Comparison of ENCODE assay signal across 18 cellular contexts in the genomic region with DNA sequence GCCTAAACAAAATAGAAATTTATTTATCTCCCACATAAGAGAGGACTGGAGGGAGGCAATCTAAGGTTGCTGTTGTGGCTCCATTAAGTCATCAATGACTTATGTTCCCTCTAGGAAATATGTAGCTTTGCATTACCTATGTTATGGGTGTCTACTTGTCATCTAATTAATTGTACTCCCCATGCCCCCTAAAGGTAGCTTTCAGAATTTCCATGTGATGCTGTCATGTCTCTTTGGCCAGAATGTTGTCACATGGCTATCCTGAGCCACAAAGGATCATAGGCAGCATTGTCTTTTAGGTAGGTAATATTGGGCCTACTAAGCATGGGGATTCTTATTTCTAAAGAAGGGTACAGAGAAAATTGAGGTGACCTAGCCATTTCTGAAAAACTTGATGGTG.
A peak's percentile ranks its signal among the peaks of the same experiment; 100 is the strongest.
DNase-seq lines count a peak whose midpoint lies in the region; ATAC-seq and TF ChIP-seq lines count a peak whose summit lies in the region.
"Had no signal": no experiment of that assay in that cellular context is flagged by ENCODE, and none has a peak within 500 bp of the region (broad histone marks: within the 10 kb centered on the region; RNA-seq: fewer than 3 reads in every experiment).

No MANE protein-coding gene starts in this region.

- no peak overlapping the region for H3K9ac ChIP-seq in trophoblast cell (ENCODE audit: low read length)

- H3K27me3 Mint-ChIP-seq in MCF 10A (ENCODE audit: insufficient read depth, unreplicated experiment) (no peaks in the 10 kb centered on the region), type B pancreatic cell (no peaks in the 10 kb centered on the region)
- H3K27me3 Mint-ChIP-seq: activated CD4-positive, alpha-beta T cell treated with anti-CD3 and anti-CD28 coated beads, Interleukin-2, amount 10 ng/mL, durations not matched to agents 24 days and 14 days had no signal

- H2BK12ac ChIP-seq in trophoblast cell (ENCODE audit: low read length) = no peak overlapping the region

- no peak for TF ChIP-seq POLR2A in breast epithelium (IDR thresholded peaks at IDR 0.05)
- no peak for TF ChIP-seq POLR2A in adrenal gland (IDR thresholded peaks at IDR 0.05)

- H4K12ac ChIP-seq in trophoblast cell (ENCODE audit: low read depth, low read length) = no peak overlapping the region

- H3K27ac ChIP-seq in breast epithelium (no peak overlapping the region), OCI-LY7 (ENCODE audit: low read depth, low read length, poor library complexity, severe bottlenecking) (no peak overlapping the region), trophoblast cell (ENCODE audit: low read depth, low read length) (no peak overlapping the region), adrenal gland (no peak overlapping the region)
- H3K27ac ChIP-seq: brain microvascular endothelial cell, hepatocyte, sigmoid colon, upper lobe of right lung had no signal

- H3K79me2 ChIP-seq in OCI-LY7 (ENCODE audit: insufficient read depth, low read depth, low read length) (no peaks in the 10 kb centered on the region), trophoblast cell (ENCODE audit: control insufficient read depth, insufficient read depth, low read length, poor library complexity) (no peaks in the 10 kb centered on the region)
- H3K79me2 ChIP-seq: hepatocyte had no signal

- H3K36me3 Mint-ChIP-seq in MCF 10A (ENCODE audit: insufficient read depth, unreplicated experiment) = no peaks in the 10 kb centered on the region
- no peaks in the 10 kb centered on the region for H3K36me3 Mint-ChIP-seq in type B pancreatic cell
- H3K36me3 Mint-ChIP-seq: activated naive CD4-positive, alpha-beta T cell treated with anti-CD3 and anti-CD28 coated beads, Interleukin-2, amount 50 U/mL, for 24 hours had no signal

- no peak overlapping the region for H4K91ac ChIP-seq in trophoblast cell (ENCODE audit: low read depth, low read length)

- H2BK5ac ChIP-seq in trophoblast cell (ENCODE audit: low read depth, low read length, poor library complexity) = no peak overlapping the region

- H3K36me3 ChIP-seq in breast epithelium (no peaks in the 10 kb centered on the region), OCI-LY7 (ENCODE audit: insufficient read depth, low read length) (no peaks in the 10 kb centered on the region), trophoblast cell (ENCODE audit: control insufficient read depth in 1 of 2, insufficient read depth in 2 of 2, low read length in 2 of 2) (no peaks in the 10 kb centered on the region), adrenal gland (replicated peaks in 1 of 2) (no peaks in the 10 kb centered on the region)
- H3K36me3 ChIP-seq: brain microvascular endothelial cell, sigmoid colon, upper lobe of right lung had no signal

- CTCF ChIA-PET in MCF 10A (lab: Yijun Ruan, JAX) (no interaction called here), OCI-LY7 (lab: Charles Lee; ENCODE audit: unreplicated experiment) (no interaction called here)

- H3K14ac ChIP-seq in trophoblast cell (ENCODE audit: low read length) = no peak overlapping the region

- H3K4me1 Mint-ChIP-seq in MCF 10A (ENCODE audit: insufficient read depth, unreplicated experiment) = no peaks in the 10 kb centered on the region
- H3K4me1 Mint-ChIP-seq in type B pancreatic cell (ENCODE audit: unreplicated experiment) = peaks cover 18% of the 10 kb centered on the region
- H3K4me1 Mint-ChIP-seq: activated CD4-positive, alpha-beta T cell treated with anti-CD3 and anti-CD28 coated beads, Interleukin-2, amount 10 ng/mL, durations not matched to agents 24 days and 14 days; activated naive CD4-positive, alpha-beta T cell treated with anti-CD3 and anti-CD28 coated beads, Interleukin-2, amount 50 U/mL, for 24 hours had no signal

- BruUV-seq in MCF 10A (replicated peaks; lab: Mats Ljungman, UMichigan) = no TSS peak
- BruUV-seq in OCI-LY7 (replicated peaks; lab: Mats Ljungman, UMichigan) = no TSS peak

- no peaks in the 10 kb centered on the region for H4K20me1 ChIP-seq in OCI-LY7 (ENCODE audit: insufficient read depth, low read length)

- H3K4me3 ChIP-seq in breast epithelium (no peak overlapping the region), OCI-LY7 (ENCODE audit: low read depth, low read length, poor library complexity, severe bottlenecking) (no peak overlapping the region), trophoblast cell (ENCODE audit: low read depth, low read length) (no peak overlapping the region), adrenal gland (no peak overlapping the region)
- H3K4me3 ChIP-seq: hepatocyte, sigmoid colon, upper lobe of right lung had no signal

- in situ Hi-C loops in G401 (cut with HindIII; ENCODE audit: low sequenced_read_pairs) = no loop called here

- H3K4me2 ChIP-seq in OCI-LY7 (ENCODE audit: low read length) (no peak overlapping the region), trophoblast cell (ENCODE audit: low read length) (no peak overlapping the region)
- H3K4me2 ChIP-seq: hepatocyte had no signal

- POLR2A ChIA-PET in MCF 10A (lab: Yijun Ruan, JAX) = no interaction called here
- POLR2A ChIA-PET in OCI-LY7 (lab: Charles Lee) = no interaction called here

- no peak overlapping the region for H2AK5ac ChIP-seq in trophoblast cell (ENCODE audit: low read length)

- DNase-seq in MCF 10A (ENCODE audit: unreplicated experiment) (peak; percentile 17), breast epithelium (ENCODE audit: low spot score in 2 of 2) (no peak), OCI-LY7 (ENCODE audit: low spot score) (peak; percentile 6), type B pancreatic cell (ENCODE audit: extremely low spot score, unreplicated experiment) (no peak), trophoblast cell (no peak), adrenal gland (no peak), G401 (ENCODE audit: low spot score) (no peak)
- DNase-seq: activated CD4-positive, alpha-beta T cell treated with anti-CD3 and anti-CD28 coated beads, Interleukin-2, amount 10 ng/mL, durations not matched to agents 24 days and 14 days; activated T-cell treated with anti-CD3 and anti-CD28 coated beads for 4 hours; brain microvascular endothelial cell; left cardiac atrium; NCI-H446 treated with DMSO at 0.1 percent for 48 hours; sigmoid colon; stimulated activated CD4-positive, alpha-beta T cell treated with anti-CD3 and anti-CD28 coated beads, Interleukin-2, amount 100 ng/mL, for 48 hours; upper lobe of right lung had no signal

- no peaks in the 10 kb centered on the region for H3K9me3 ChIP-seq in breast epithelium
- no peaks in the 10 kb centered on the region for H3K9me3 ChIP-seq in OCI-LY7 (ENCODE audit: low read length)
- no peaks in the 10 kb centered on the region for H3K9me3 ChIP-seq in trophoblast cell (ENCODE audit: insufficient read depth, low read depth, low read length)
- no peaks in the 10 kb centered on the region for H3K9me3 ChIP-seq in adrenal gland (replicated peaks in 1 of 3)
- H3K9me3 ChIP-seq: sigmoid colon, upper lobe of right lung had no signal

- peak; percentile 69 for ATAC-seq in HG03159 (IDR thresholded peaks at IDR 0.05; ENCODE audit: unreplicated experiment)
- ATAC-seq: left cardiac atrium, upper lobe of right lung had no signal

- no peak overlapping the region for H2AFZ ChIP-seq in OCI-LY7 (ENCODE audit: low read length)
- H2AFZ ChIP-seq in trophoblast cell (ENCODE audit: insufficient read depth, low read length, poor library complexity) = no peak overlapping the region
- H2AFZ ChIP-seq: hepatocyte had no signal

- H3K4me3 Mint-ChIP-seq in MCF 10A (ENCODE audit: unreplicated experiment) (no peak overlapping the region), type B pancreatic cell (no peak overlapping the region)
- H3K4me3 Mint-ChIP-seq: activated CD4-positive, alpha-beta T cell treated with anti-CD3 and anti-CD28 coated beads, Interleukin-2, amount 10 ng/mL, durations not matched to agents 24 days and 14 days; activated naive CD4-positive, alpha-beta T cell treated with anti-CD3 and anti-CD28 coated beads, Interleukin-2, amount 50 U/mL, for 24 hours had no signal

- no peaks in the 10 kb centered on the region for H3K4me1 ChIP-seq in breast epithelium
- H3K4me1 ChIP-seq in OCI-LY7 (ENCODE audit: insufficient read depth, low read length, poor library complexity, severe bottlenecking) = no peaks in the 10 kb centered on the region
- H3K4me1 ChIP-seq in trophoblast cell (ENCODE audit: control insufficient read depth in 1 of 2, insufficient read depth in 2 of 2, low read length in 2 of 2) = no peaks in the 10 kb centered on the region
- H3K4me1 ChIP-seq in adrenal gland (replicated peaks in 1 of 2) = no peaks in the 10 kb centered on the region
- H3K4me1 ChIP-seq: upper lobe of right lung had no signal

- no peaks in the 10 kb centered on the region for H3K79me1 ChIP-seq in trophoblast cell (ENCODE audit: low read length)

- no peak overlapping the region for H3K18ac ChIP-seq in trophoblast cell (ENCODE audit: low read length)

- intact Hi-C loops in MCF 10A (cut with micrococcal nuclease) (no loop called here), breast epithelium (cut with DNase I; ENCODE audit: low total_unique reads) (no loop called here), OCI-LY7 (cut with micrococcal nuclease; ENCODE audit: unreplicated experiment) (no loop called here), adrenal gland (cut with DNase I) (no loop called here)

- no peaks in the 10 kb centered on the region for H3K27me3 ChIP-seq in breast epithelium
- no peaks in the 10 kb centered on the region for H3K27me3 ChIP-seq in trophoblast cell (ENCODE audit: insufficient read depth, low read length)
- no peaks in the 10 kb centered on the region for H3K27me3 ChIP-seq in adrenal gland
- H3K27me3 ChIP-seq: brain microvascular endothelial cell, hepatocyte, sigmoid colon, upper lobe of right lung had no signal

- H2BK120ac ChIP-seq in trophoblast cell (ENCODE audit: insufficient read depth, low read length, poor library complexity) = no peak overlapping the region

- no peak overlapping the region for H4K8ac ChIP-seq in trophoblast cell (ENCODE audit: low read depth, low read length)

- H3K23ac ChIP-seq in trophoblast cell (ENCODE audit: low read length) = no peak overlapping the region

- H3K9me2 ChIP-seq in OCI-LY7 (ENCODE audit: insufficient read depth, low read length) = no peaks in the 10 kb centered on the region

- TF ChIP-seq CTCF in MCF 10A (IDR thresholded peaks at IDR 0.05; ENCODE audit: unreplicated experiment) (no peak), breast epithelium (IDR thresholded peaks at IDR 0.05) (no peak), OCI-LY7 (conservative IDR thresholded peaks at IDR 0.05; ENCODE audit: low read length) (peak; percentile 39; the same call in 1 of the 2 replicates), type B pancreatic cell (conservative IDR thresholded peaks at IDR 0.05) (peak; percentile 19), adrenal gland (IDR thresholded peaks at IDR 0.05) (no peak)

- H3K27ac Mint-ChIP-seq in MCF 10A (ENCODE audit: low read depth, unreplicated experiment) = no peak overlapping the region
- H3K27ac Mint-ChIP-seq in type B pancreatic cell = no peak overlapping the region
- H3K27ac Mint-ChIP-seq: activated CD4-positive, alpha-beta T cell treated with anti-CD3 and anti-CD28 coated beads, Interleukin-2, amount 10 ng/mL, durations not matched to agents 24 days and 14 days; activated naive CD4-positive, alpha-beta T cell treated with anti-CD3 and anti-CD28 coated beads, Interleukin-2, amount 50 U/mL, for 24 hours had no signal

- no peaks in the 10 kb centered on the region for H3K9me3 Mint-ChIP-seq in MCF 10A (ENCODE audit: unreplicated experiment)
- no peaks in the 10 kb centered on the region for H3K9me3 Mint-ChIP-seq in type B pancreatic cell
- H3K9me3 Mint-ChIP-seq: activated CD4-positive, alpha-beta T cell treated with anti-CD3 and anti-CD28 coated beads, Interleukin-2, amount 10 ng/mL, durations not matched to agents 24 days and 14 days; activated naive CD4-positive, alpha-beta T cell treated with anti-CD3 and anti-CD28 coated beads, Interleukin-2, amount 50 U/mL, for 24 hours had no signal

- no peak overlapping the region for H3K4ac ChIP-seq in trophoblast cell (ENCODE audit: low read depth, low read length)

Comparison
In these comparisons a context has a peak if more than half of its experiments do, and no peak if none do; other contexts are left out.
1. DNase-seq: peak in MCF 10A (single experiment) and OCI-LY7 (single experiment); none in breast epithelium (0 of 2), type B pancreatic cell (single experiment), trophoblast cell (0 of 2), adrenal gland (0 of 7) and G401 (single experiment).
2. CTCF ChIP-seq: peak in OCI-LY7 (single experiment) and type B pancreatic cell (single experiment); none in MCF 10A (single experiment), breast epithelium (0 of 3) and adrenal gland (0 of 6).